Comparison of ENCODE assay signal across 2 cellular contexts in the genomic region with DNA sequence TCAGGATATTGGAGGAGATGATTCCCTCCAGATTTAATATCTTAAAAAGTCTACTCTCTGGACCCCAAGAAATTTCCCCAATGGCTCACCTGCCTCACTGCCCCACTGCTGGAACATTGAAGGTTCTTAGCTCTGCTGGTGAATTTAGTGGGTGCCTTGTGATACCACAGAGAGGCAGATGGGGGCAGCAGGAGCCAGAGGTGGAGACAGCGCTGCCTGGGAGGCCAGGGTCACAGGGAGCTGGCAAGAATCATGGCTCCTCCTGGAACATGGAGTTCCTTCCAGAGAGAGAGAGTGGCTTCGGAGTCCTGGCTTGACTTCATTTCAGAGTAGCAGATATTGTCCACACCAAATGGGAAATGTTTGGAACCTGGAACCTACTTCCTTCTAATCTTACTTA.
TF ChIP-seq lines count a peak whose summit lies in the region.

No MANE protein-coding gene starts in this region.

TF ChIP-seq in H1, 55 proteins besides CTCF, POLR2A, EP300 and RAD21 (continued from another document):
- TF ChIP-seq PHF8 (conservative IDR thresholded peaks at IDR 0.05; ENCODE audit: low read depth, low read length): no peak
- TF ChIP-seq BRCA1 (IDR thresholded peaks at IDR 0.05; ENCODE audit: low read depth, low read length): no peak
- TF ChIP-seq BACH1 (IDR thresholded peaks at IDR 0.05; ENCODE audit: low read length): no peak
- TF ChIP-seq YY1 (IDR thresholded peaks at IDR 0.05; ENCODE audit: low read depth, low read length): 0 out of 2 replicates have a peak, but pooled peaks have one; percentile 64

TF ChIP-seq in neural cell, 6 proteins besides CTCF, POLR2A, EP300 and RAD21:
- no peak for TF ChIP-seq REST (IDR thresholded peaks at IDR 0.05; ENCODE audit: borderline replicate concordance)
- no peak for TF ChIP-seq POLR2AphosphoS5 (IDR thresholded peaks at IDR 0.05)
- no peak for TF ChIP-seq MXI1 (conservative IDR thresholded peaks at IDR 0.05; ENCODE audit: poor library complexity, severe bottlenecking)
- TF ChIP-seq EZH2 (IDR thresholded peaks at IDR 0.05; ENCODE audit: borderline replicate concordance, insufficient read depth, low read length, poor library complexity, severe bottlenecking): no peak
- no peak for TF ChIP-seq SMC3 (conservative IDR thresholded peaks at IDR 0.05; ENCODE audit: poor library complexity)
- TF ChIP-seq TAF1 (IDR thresholded peaks at IDR 0.05; ENCODE audit: low read depth): no peak
